Comparison of ENCODE assay signal across 9 cellular contexts in the genomic region with DNA sequence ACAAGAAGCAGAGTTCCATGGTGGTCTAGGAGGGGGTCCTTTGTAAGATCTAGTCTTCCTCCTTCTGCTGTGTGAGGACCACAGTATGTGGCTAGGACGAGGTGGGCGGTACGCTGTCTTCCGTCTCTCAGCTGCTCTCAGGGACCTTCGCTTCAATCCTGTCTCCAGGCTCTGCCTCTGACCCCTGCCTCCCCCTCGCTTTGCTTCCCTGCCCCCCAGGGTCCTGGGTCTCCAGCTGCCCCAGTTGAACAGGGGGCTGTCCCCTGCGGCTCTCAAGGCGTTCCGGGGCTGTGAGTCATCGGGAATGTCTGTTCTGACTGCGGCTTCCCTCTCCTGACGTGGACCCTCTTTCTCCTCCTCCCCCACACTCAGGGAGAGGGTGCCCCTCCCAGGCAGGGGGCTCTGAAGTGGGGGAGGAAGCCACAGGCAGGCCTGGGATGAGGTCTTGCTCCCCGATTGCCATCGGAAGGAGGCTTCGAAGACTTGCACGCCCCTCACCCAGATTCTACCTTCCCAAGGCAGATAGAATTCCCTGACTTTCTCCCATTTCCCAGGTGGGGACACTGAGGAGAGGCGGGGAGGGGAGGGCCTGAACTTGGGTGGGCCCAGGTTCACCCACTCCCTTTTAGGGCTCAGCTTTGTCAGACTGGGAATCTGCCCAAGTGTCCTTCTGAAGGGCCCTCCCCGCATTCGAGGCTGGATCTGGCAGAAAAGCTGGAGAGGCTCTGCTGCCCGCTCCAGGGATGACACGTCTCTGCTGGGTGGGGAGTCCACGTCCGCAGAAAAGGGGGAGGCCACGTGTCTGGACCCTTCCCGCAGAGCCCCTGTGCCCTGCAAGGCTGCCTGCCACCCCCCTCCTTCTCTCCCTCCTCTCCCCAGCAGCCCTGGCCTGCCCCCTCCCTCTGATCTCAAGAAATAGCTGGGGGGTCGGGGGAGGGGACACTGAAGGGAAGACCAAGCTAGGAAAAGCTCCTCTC. TPM values are rescaled to one million over a fixed set of nuclear protein-coding genes. Genes with fewer than 3 reads are reported as not detected.
A peak's percentile ranks its signal among the peaks of the same experiment; 100 is the strongest.
DNase-seq lines count a peak whose midpoint lies in the region; ATAC-seq and TF ChIP-seq lines count a peak whose summit lies in the region.
"Had no signal": no experiment of that assay in that cellular context is flagged by ENCODE, and none has a peak within 500 bp of the region (broad histone marks: within the 10 kb centered on the region; RNA-seq: fewer than 3 reads in every experiment).

No MANE protein-coding gene starts in this region.

- BruUV-seq in A673 (replicated peaks; lab: Mats Ljungman, UMichigan), result no TSS peak

- peak; percentile 80 for DNase-seq in A673 (ENCODE audit: low spot score)
- DNase-seq in LHCN-M2 (ENCODE audit: low read depth), result peak; percentile 98
- peak; percentile 97 for DNase-seq in endodermal cell
- DNase-seq in NCI-H128 (lab: John Stamatoyannopoulos, UW; ENCODE audit: unreplicated experiment), result no peak
- DNase-seq in HuH-7 (ENCODE audit: low spot score), result no peak
- DNase-seq: GDM1 had no signal

- no peak for TF ChIP-seq CTCF in A673 (conservative IDR thresholded peaks at IDR 0.05; ENCODE audit: low read depth, low read length)
- TF ChIP-seq CTCF in endodermal cell (conservative IDR thresholded peaks at IDR 0.05), result no peak

- H3K4me3 ChIP-seq in A673 (ENCODE audit: low read depth, low read length, poor library complexity, severe bottlenecking) (no peak overlapping the region), endodermal cell (ENCODE audit: low read length) (no peak overlapping the region), mucosa of stomach (ENCODE audit: low read length) (no peak overlapping the region)

- H3K4me1 Mint-ChIP-seq in endodermal cell, result peaks cover 74% of the 10 kb centered on the region

- H3K27ac ChIP-seq in A673 (ENCODE audit: low read depth, low read length, poor library complexity, severe bottlenecking), result peak overlapping the region; percentile 20
- H3K27ac ChIP-seq in endodermal cell (ENCODE audit: low read depth, low read length), result peak overlapping the region; percentile 78

- peak overlapping the region; percentile 34 for H3K9ac ChIP-seq in endodermal cell (ENCODE audit: extremely low read depth, low read length, poor library complexity, severe bottlenecking)
- peak overlapping the region; percentile 66 for H3K9ac ChIP-seq in mucosa of stomach (ENCODE audit: low read length)

- no peak for ATAC-seq in HG03571 (IDR thresholded peaks at IDR 0.05; ENCODE audit: unreplicated experiment)
- ATAC-seq in HG02852 (IDR thresholded peaks at IDR 0.05; ENCODE audit: unreplicated experiment), result no peak

- H3K4me3 Mint-ChIP-seq in endodermal cell, result peak overlapping the region; percentile 30

- H3K27ac Mint-ChIP-seq in endodermal cell, result peak overlapping the region; percentile 89

- H3K9me3 Mint-ChIP-seq in endodermal cell, result no peaks in the 10 kb centered on the region

- H3K4me1 ChIP-seq in A673 (ENCODE audit: insufficient read depth, low read length, poor library complexity, severe bottlenecking), result peaks cover 23% of the 10 kb centered on the region
- H3K4me1 ChIP-seq in endodermal cell (ENCODE audit: control insufficient read depth, insufficient read depth, low read length), result peaks cover 24% of the 10 kb centered on the region
- peaks cover 35% of the 10 kb centered on the region for H3K4me1 ChIP-seq in mucosa of stomach (ENCODE audit: control insufficient read depth, insufficient read depth, low read length)

- WGBS in endodermal cell (ENCODE audit: insufficient coverage in 1 of 2, insufficient read length in 1 of 2), 2 experiments, result 27 to 42% methylated on average over 8 to 20 of the region's 26 CpGs

- no peaks in the 10 kb centered on the region for H3K36me3 ChIP-seq in A673 (ENCODE audit: insufficient read depth, low read length, poor library complexity, severe bottlenecking)
- no peaks in the 10 kb centered on the region for H3K36me3 ChIP-seq in endodermal cell (ENCODE audit: control insufficient read depth, insufficient read depth, low read length)
- H3K36me3 ChIP-seq in mucosa of stomach (ENCODE audit: control insufficient read depth, insufficient read depth, low read length), result no peaks in the 10 kb centered on the region

- POLR2A ChIA-PET in A673 (lab: Charles Lee; ENCODE audit: low non-redundant PET), result no interaction called here

- intact Hi-C loops in A673 (cut with micrococcal nuclease; ENCODE audit: unreplicated experiment), result no loop called here

- H3K9me3 ChIP-seq in A673 (ENCODE audit: low read depth, low read length, poor library complexity, severe bottlenecking) (no peaks in the 10 kb centered on the region), endodermal cell (ENCODE audit: control insufficient read depth, low read length) (no peaks in the 10 kb centered on the region), mucosa of stomach (ENCODE audit: control insufficient read depth, low read length) (no peaks in the 10 kb centered on the region)

- peaks cover 17% of the 10 kb centered on the region for H3K27me3 Mint-ChIP-seq in endodermal cell (ENCODE audit: insufficient read depth)

- H3K27me3 ChIP-seq in A673 (replicated peaks; ENCODE audit: insufficient read depth, low read depth, low read length, poor library complexity), result no peaks in the 10 kb centered on the region
- no peaks in the 10 kb centered on the region for H3K27me3 ChIP-seq in endodermal cell (ENCODE audit: control insufficient read depth, insufficient read depth, low read length, poor library complexity, severe bottlenecking)
- peaks cover 21% of the 10 kb centered on the region for H3K27me3 ChIP-seq in mucosa of stomach (ENCODE audit: control insufficient read depth, insufficient read depth, low read length)

- no peaks in the 10 kb centered on the region for H3K36me3 Mint-ChIP-seq in endodermal cell (ENCODE audit: low read depth)

- CTCF ChIA-PET in A673 (lab: Charles Lee), result interaction anchor here (0.5 to 3.7 kb wide), 2 partner anchors 10 to 291 kb away, joined by 3 to 25 read pairs; a partner anchor contains a TSS

RNA-seq across cellular contexts. Expression of a gene that starts 9.1 kb away (rescaled TPM):
- total RNA-seq in A673 (2021) (24.6 and 44.7 TPM in 2 replicates), LHCN-M2 (2014; rRNA removed) (339 and 356 TPM in 2 replicates), endodermal cell (10 to 100 TPM; 62.2 to 85.6 TPM)
- polyA plus RNA-seq in LHCN-M2 (2012), result 1,579 TPM
- 115 TPM for polyA plus RNA-seq in endodermal cell (2013, experiment 1 of 2)
- 126 TPM for polyA plus RNA-seq in endodermal cell (2013, experiment 2 of 2)

RNA-seq across cellular contexts. Expression of a gene that starts 44.7 kb away (rescaled TPM):
- total RNA-seq in A673 (2021) (not detected in 2 replicates), LHCN-M2 (2014; rRNA removed) (200 and 207 TPM in 2 replicates), endodermal cell (1 to 10 TPM in 1 of 2 donors, under 1 TPM in 1; 0.51 to 2.6 TPM)
- 205 TPM for polyA plus RNA-seq in LHCN-M2 (2012)
- 0.75 TPM for polyA plus RNA-seq in endodermal cell (2013, experiment 1 of 2)
- 0.46 TPM for polyA plus RNA-seq in endodermal cell (2013, experiment 2 of 2)

Comparison
In these comparisons a context has a peak if more than half of its experiments do, and no peak if none do; other contexts are left out.
1. DNase-seq: peak in A673 (single experiment), LHCN-M2 (single experiment) and endodermal cell (single experiment); none in NCI-H128 (single experiment) and HuH-7 (single experiment).
2. RNA of a gene that starts 44.7 kb away (total RNA-seq): 200 to 207 TPM in LHCN-M2; 0.51 to 2.6 TPM in endodermal cell and not detected in A673; every median in the first group is over 10 times any median in the second.